ENCODE assay signal across 11 cellular contexts in genomic region chr17:80781188-80781577, GRCh38.
A peak's percentile ranks its signal among the peaks of the same experiment; 100 is the strongest.
DNase-seq lines count a peak whose midpoint lies in the region; ATAC-seq and TF ChIP-seq lines count a peak whose summit lies in the region.
"Had no signal": no experiment of that assay in that cellular context is flagged by ENCODE, and none has a peak within 500 bp of the region (broad histone marks: within the 10 kb centered on the region; RNA-seq: fewer than 3 reads in every experiment).

No MANE protein-coding gene starts in this region.

- TF ChIP-seq CTCF in OCI-LY1 (IDR thresholded peaks at IDR 0.05; ENCODE audit: low read length) = no peak
- TF ChIP-seq CTCF in spleen (IDR thresholded peaks at IDR 0.05 in 8 of 11, conservative IDR thresholded peaks at IDR 0.05 in 3 of 11) = no peak

- H3K9me3 ChIP-seq in OCI-LY1 (ENCODE audit: low read length) = no peaks in the 10 kb centered on the region
- no peaks in the 10 kb centered on the region for H3K9me3 ChIP-seq in spleen

- H3F3A ChIP-seq in OCI-LY1 (ENCODE audit: insufficient read depth, low read length) = no peaks in the 10 kb centered on the region

- H3K36me3 ChIP-seq in OCI-LY1 (ENCODE audit: insufficient read depth, low read length) (peaks cover 80% of the 10 kb centered on the region), spleen (peaks cover 0 to 26% (median 3%) of the 10 kb centered on the region in 6 donors)

- peak overlapping the region; percentile 47 for H3K4me3 ChIP-seq in OCI-LY1 (ENCODE audit: low read depth, low read length, poor library complexity, severe bottlenecking)
- H3K4me3 ChIP-seq in spleen = peak overlapping the region in 2 of 8 donors; percentile 9 to 30

- H3K27ac ChIP-seq in OCI-LY1 (ENCODE audit: low read depth, low read length, poor library complexity, severe bottlenecking) (peak overlapping the region; percentile 96), spleen (peak overlapping the region in 7 of 8 donors; percentile 25 to 73 (median 55))

- peak overlapping the region; percentile 95 for H3K27ac Mint-ChIP-seq in activated CD8-positive, alpha-beta memory T cell treated with anti-CD3 and anti-CD28 coated beads, Interleukin-2, amount 10 ng/mL, durations not matched to agents 7 days and 5 days
- peak overlapping the region; percentile 87 for H3K27ac Mint-ChIP-seq in central memory CD8-positive, alpha-beta T cell (ENCODE audit: low read depth)

- H3K4me2 ChIP-seq in OCI-LY1 (ENCODE audit: low read length) = peak overlapping the region; percentile 62

- no peaks in the 10 kb centered on the region for H3K27me3 ChIP-seq in OCI-LY1 (ENCODE audit: insufficient read depth, low read length)
- H3K27me3 ChIP-seq in spleen (replicated peaks in 1 of 7) = no peaks in the 10 kb centered on the region

- ATAC-seq in activated CD8-positive, alpha-beta memory T cell treated with anti-CD3 and anti-CD28 coated beads, Interleukin-2, amount 10 ng/mL, durations not matched to agents 7 days and 5 days = peak; percentile 5
- no peak for ATAC-seq in central memory CD8-positive, alpha-beta T cell (replicated peaks; ENCODE audit: extremely low read depth, poor library complexity, severe bottlenecking)
- no peak for ATAC-seq in HG03280 (IDR thresholded peaks at IDR 0.05; ENCODE audit: unreplicated experiment)

- peaks cover 82% of the 10 kb centered on the region for H3K4me1 Mint-ChIP-seq in activated CD8-positive, alpha-beta memory T cell treated with anti-CD3 and anti-CD28 coated beads, Interleukin-2, amount 10 ng/mL, durations not matched to agents 7 days and 5 days
- peaks cover 49% of the 10 kb centered on the region for H3K4me1 Mint-ChIP-seq in central memory CD8-positive, alpha-beta T cell

- H3K9me2 ChIP-seq in OCI-LY1 (ENCODE audit: low read depth, low read length) = no peaks in the 10 kb centered on the region

- no peak overlapping the region for H2AFZ ChIP-seq in OCI-LY1 (ENCODE audit: low read length)

- intact Hi-C loops in spleen (cut with DNase I; ENCODE audit: low total_unique reads) = no loop called here

- peaks cover 27% of the 10 kb centered on the region for H3K79me2 ChIP-seq in OCI-LY1 (ENCODE audit: insufficient read depth, low read length)

- H3K9me3 Mint-ChIP-seq in activated CD8-positive, alpha-beta memory T cell treated with anti-CD3 and anti-CD28 coated beads, Interleukin-2, amount 10 ng/mL, durations not matched to agents 7 days and 5 days (ENCODE audit: low read depth) = no peaks in the 10 kb centered on the region
- no peaks in the 10 kb centered on the region for H3K9me3 Mint-ChIP-seq in central memory CD8-positive, alpha-beta T cell

- no peak for TF ChIP-seq POLR2A in spleen (IDR thresholded peaks at IDR 0.05)

- CTCF ChIA-PET in activated CD8-positive, alpha-beta memory T cell treated with anti-CD3 and anti-CD28 coated beads, Interleukin-2, amount 10 ng/mL, durations not matched to agents 7 days and 5 days (lab: Charles Lee) = interaction anchor here (0.6 to 4.4 kb wide), 19 partner anchors 8 to 354 kb away, joined by 3 to 27 read pairs (median 4); no protein-coding TSS in a partner anchor

- 25 to 60% (median 44%) methylated on average over 10 of the region's 10 CpGs for WGBS in spleen, 5 donors

- peak overlapping the region; percentile 63 for H3K9ac ChIP-seq in OCI-LY1 (ENCODE audit: low read length)

- H3K4me3 Mint-ChIP-seq in activated CD8-positive, alpha-beta memory T cell treated with anti-CD3 and anti-CD28 coated beads, Interleukin-2, amount 10 ng/mL, durations not matched to agents 7 days and 5 days = peak overlapping the region; percentile 68
- peak overlapping the region; percentile 76 for H3K4me3 Mint-ChIP-seq in central memory CD8-positive, alpha-beta T cell

- H4K20me1 ChIP-seq in OCI-LY1 (ENCODE audit: insufficient read depth, low read length) = no peaks in the 10 kb centered on the region

- H3K4me1 ChIP-seq in OCI-LY1 (ENCODE audit: insufficient read depth, low read length, severe bottlenecking) (peaks cover 72% of the 10 kb centered on the region), spleen (peaks cover 15 to 50% (median 43%) of the 10 kb centered on the region in 6 donors)

- DNase-seq in activated CD8-positive, alpha-beta memory T cell treated with anti-CD3 and anti-CD28 coated beads, Interleukin-2, amount 10 ng/mL, durations not matched to agents 7 days and 5 days = peak; percentile 69
- DNase-seq in activated CD8-positive, alpha-beta memory T cell treated with anti-CD3 and anti-CD28 coated beads, Interleukin-2, amount 50 U/mL, for 48 hours = no peak
- DNase-seq in central memory CD8-positive, alpha-beta T cell (ENCODE audit: low spot score in 2 of 2) = no peak
- DNase-seq in spleen (peak; percentile 86), NCI-H524 treated with DMSO at 0.1 percent for 48 hours (lab: John Stamatoyannopoulos, UW) (no peak), ecto neural progenitor cell (ENCODE audit: low spot score) (no peak)
- DNase-seq: mesendoderm, NCI-H1930, SIG-M5 had no signal

- peaks cover 43% of the 10 kb centered on the region for H3K36me3 Mint-ChIP-seq in activated CD8-positive, alpha-beta memory T cell treated with anti-CD3 and anti-CD28 coated beads, Interleukin-2, amount 10 ng/mL, durations not matched to agents 7 days and 5 days
- H3K36me3 Mint-ChIP-seq in central memory CD8-positive, alpha-beta T cell (ENCODE audit: insufficient read depth) = peaks cover 22% of the 10 kb centered on the region

- no peaks in the 10 kb centered on the region for H3K27me3 Mint-ChIP-seq in activated CD8-positive, alpha-beta memory T cell treated with anti-CD3 and anti-CD28 coated beads, Interleukin-2, amount 10 ng/mL, durations not matched to agents 7 days and 5 days
- no peaks in the 10 kb centered on the region for H3K27me3 Mint-ChIP-seq in central memory CD8-positive, alpha-beta T cell

Comparison
In these comparisons a context has a peak if more than half of its experiments do, and no peak if none do; other contexts are left out.
1. DNase-seq: peak in activated CD8-positive, alpha-beta memory T cell treated with anti-CD3 and anti-CD28 coated beads, Interleukin-2, amount 10 ng/mL, durations not matched to agents 7 days and 5 days (single experiment) and spleen (single experiment); none in activated CD8-positive, alpha-beta memory T cell treated with anti-CD3 and anti-CD28 coated beads, Interleukin-2, amount 50 U/mL, for 48 hours (single experiment), central memory CD8-positive, alpha-beta T cell (0 of 2), NCI-H524 treated with DMSO at 0.1 percent for 48 hours (single experiment) and ecto neural progenitor cell (single experiment).